Comparison of ENCODE assay signal across 1 cellular context in the genomic region with DNA sequence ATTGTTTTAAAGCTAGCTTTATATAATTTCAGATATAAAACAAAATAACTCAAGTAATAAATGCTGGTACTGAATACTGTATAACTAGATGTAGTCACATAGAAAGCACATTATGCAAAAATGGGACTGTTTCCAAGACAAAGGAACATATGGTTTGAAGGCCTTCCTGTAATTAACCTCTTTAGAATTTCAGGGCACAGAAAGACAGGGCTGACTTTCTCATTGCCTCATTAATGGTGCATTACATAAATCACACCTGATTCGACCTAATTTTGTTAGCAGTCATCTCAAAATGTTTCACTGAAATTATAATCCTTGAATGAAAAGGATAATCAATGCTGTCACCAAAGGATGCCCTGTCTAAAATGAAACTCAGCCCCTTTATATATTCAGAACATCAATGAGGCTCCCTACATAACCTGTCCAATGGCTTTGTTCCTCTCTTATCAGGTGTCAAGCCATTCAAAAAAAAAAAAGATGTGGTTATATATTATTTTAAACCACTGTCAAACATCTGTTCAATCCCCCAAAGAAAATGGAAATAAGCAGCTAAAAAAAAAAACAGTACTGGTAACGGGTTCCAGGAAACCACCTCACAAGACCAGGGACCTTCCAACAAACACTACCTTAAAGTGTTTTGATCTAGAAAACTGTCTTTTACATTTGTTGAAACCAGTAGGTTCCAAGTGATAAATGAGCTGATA.
TF ChIP-seq lines count a peak whose summit lies in the region.

No MANE protein-coding gene starts in this region.

TF ChIP-seq in HEK293, 187 proteins besides CTCF, POLR2A, EP300 and RAD21 (continued from another document):
- no peak for TF ChIP-seq SETDB1 (IDR thresholded peaks at IDR 0.05; ENCODE audit: insufficient read length, low read length)
